25 cellular contexts compared by ENCODE assay signal in genomic region chr21:46344219-46344915, GRCh38.
"Had no signal": no experiment of that assay in that cellular context is flagged by ENCODE, and none has a peak within 500 bp of the region (broad histone marks: within the 10 kb centered on the region; RNA-seq: fewer than 3 reads in every experiment).

No MANE protein-coding gene starts in this region.

- H3K27ac Mint-ChIP-seq: memory B cell; mesothelial cell of epicardium; naive B cell; natural killer cell treated with Interleukin-12 subunit alpha and Interleukin-12 subunit beta and Interleukin-15 and Interleukin-18, amount 100 ng/mL, for 72 hours; stimulated activated memory B cell treated with anti-CD40 and anti-IgM and Interleukin-4, amounts not matched to agents 10 μg/mL and 1 μg/mL and 100 μg/mL, for 72 hours had no signal

- H3K27me3 ChIP-seq: gastrocnemius medialis, right atrium auricular region, testis, tibial artery, vagina had no signal

- H3K4me3 ChIP-seq: gastrocnemius medialis, lung, mucosa of descending colon, prostate gland, right atrium auricular region, testis, tibial artery, vagina had no signal

- H3K4me3 Mint-ChIP-seq: memory B cell; mesothelial cell of epicardium; naive B cell; natural killer cell treated with Interleukin-12 subunit alpha and Interleukin-12 subunit beta and Interleukin-15 and Interleukin-18, amount 100 ng/mL, for 72 hours; neural crest cell; stimulated activated memory B cell treated with anti-CD40 and anti-IgM and Interleukin-4, amounts not matched to agents 10 μg/mL and 1 μg/mL and 100 μg/mL, for 72 hours had no signal

- H3K9me3 Mint-ChIP-seq: memory B cell; mesothelial cell of epicardium; naive B cell; natural killer cell treated with Interleukin-12 subunit alpha and Interleukin-12 subunit beta and Interleukin-15 and Interleukin-18, amount 100 ng/mL, for 72 hours; neural crest cell; stimulated activated memory B cell treated with anti-CD40 and anti-IgM and Interleukin-4, amounts not matched to agents 10 μg/mL and 1 μg/mL and 100 μg/mL, for 72 hours had no signal

- H3K4me1 Mint-ChIP-seq: mesothelial cell of epicardium; naive B cell; neural crest cell; stimulated activated memory B cell treated with anti-CD40 and anti-IgM and Interleukin-4, amounts not matched to agents 10 μg/mL and 1 μg/mL and 100 μg/mL, for 72 hours had no signal

- ATAC-seq: esophagus mucosa; gastrocnemius medialis; left lobe of liver; mucosa of descending colon; natural killer cell treated with Interleukin-12 subunit alpha and Interleukin-12 subunit beta and Interleukin-15 and Interleukin-18, amount 100 ng/mL, for 72 hours; sciatic nerve; stimulated activated memory B cell treated with anti-CD40 and anti-IgM and Interleukin-4, amounts not matched to agents 10 μg/mL and 1 μg/mL and 100 μg/mL, for 72 hours; stimulated activated naive CD8-positive, alpha-beta T cell treated with anti-CD3 and anti-CD28 coated beads, Interleukin-15, Interleukin-2, amounts not matched to agents 100 U/mL and 50 U/mL, for 24 hours had no signal

- H3K27ac ChIP-seq: epithelial cell of prostate, prostate gland, right atrium auricular region, testis, tibial artery, vagina had no signal

- H3K9me3 ChIP-seq: gastrocnemius medialis, mucosa of descending colon, prostate gland, right atrium auricular region, testis, tibial artery, vagina had no signal

- H3K4me1 ChIP-seq: prostate gland, right atrium auricular region, testis, tibial artery, vagina had no signal

- DNase-seq: cortex of kidney; foreskin fibroblast; gastrocnemius medialis; head of caudate nucleus; mucosa of descending colon; naive B cell; stimulated activated CD4-positive, alpha-beta T cell treated with anti-CD3 and anti-CD28 coated beads, Interleukin-2, amount 100 ng/mL, for 24 hours; stimulated activated CD4-positive, alpha-beta T cell treated with anti-CD3 and anti-CD28 coated beads, Interleukin-4, amount 100 ng/mL, for 24 hours; stimulated activated naive CD8-positive, alpha-beta T cell treated with anti-CD3 and anti-CD28 coated beads, Interleukin-15, Interleukin-2, amounts not matched to agents 100 U/mL and 50 U/mL, for 24 hours; substantia nigra; testis; tibial artery had no signal
